ENCODE assay signal across 11 cellular contexts in genomic region chr20:40279390-40279789, GRCh38.
DNase-seq lines count a peak whose midpoint lies in the region; ATAC-seq and TF ChIP-seq lines count a peak whose summit lies in the region.
"Had no signal": no experiment of that assay in that cellular context is flagged by ENCODE, and none has a peak within 500 bp of the region (broad histone marks: within the 10 kb centered on the region; RNA-seq: fewer than 3 reads in every experiment).

No MANE protein-coding gene starts in this region.

- intact Hi-C loops in left ventricle myocardium superior (cut with micrococcal nuclease) (no loop called here), OCI-LY7 (cut with micrococcal nuclease; ENCODE audit: unreplicated experiment) (no loop called here)

- peak; percentile 95 for ATAC-seq in left ventricle myocardium superior
- ATAC-seq in activated naive CD4-positive, alpha-beta T cell treated with anti-CD3 and anti-CD28 coated beads, Interleukin-2, amount 50 U/mL, for 72 hours: no peak

- H3K36me3 Mint-ChIP-seq in activated naive CD4-positive, alpha-beta T cell treated with anti-CD3 and anti-CD28 coated beads, Interleukin-2, amount 50 U/mL, for 72 hours: no peaks in the 10 kb centered on the region

- TF ChIP-seq CTCF in HEK293 (tag by site-specific recombination; IDR thresholded peaks at IDR 0.05): no peak
- TF ChIP-seq CTCF in OCI-LY7 (conservative IDR thresholded peaks at IDR 0.05; ENCODE audit: low read length): no peak

- H3K27ac ChIP-seq in HEK293 (ENCODE audit: extremely low read depth, low read depth, low read length) (no peak overlapping the region), skin epidermis (peak overlapping the region in 13 of 21 experiments; percentile 10 to 83 (median 61)), OCI-LY7 (ENCODE audit: low read depth, low read length, poor library complexity, severe bottlenecking) (no peak overlapping the region)

- H3K9me3 ChIP-seq in HEK293 (ENCODE audit: control insufficient read depth, insufficient read depth, low read depth, low read length): no peaks in the 10 kb centered on the region
- H3K9me3 ChIP-seq in OCI-LY7 (ENCODE audit: low read length): no peaks in the 10 kb centered on the region

- H4K20me1 ChIP-seq in OCI-LY7 (ENCODE audit: insufficient read depth, low read length): no peaks in the 10 kb centered on the region

- POLR2A ChIA-PET in HEK293 (lab: Yijun Ruan, JAX) (interaction anchor here (1.8 kb wide), 1 partner anchor 410 kb away, joined by 5 read pairs; the partner anchor contains the start of gene MAFB), OCI-LY7 (lab: Charles Lee) (interaction anchor here (0.5 kb wide), 1 partner anchor 92 kb away, joined by 3 read pairs; no protein-coding TSS in a partner anchor)

- CTCF ChIA-PET in HEK293 (lab: Yijun Ruan, JAX) (interaction anchor here (0.6 kb wide), 1 partner anchor 598 kb away, joined by 3 read pairs; no protein-coding TSS in a partner anchor), OCI-LY7 (lab: Charles Lee; ENCODE audit: unreplicated experiment) (no interaction called here)

- H3K4me1 ChIP-seq in HEK293 (ENCODE audit: control insufficient read depth, insufficient read depth, low read length) (peaks cover 4% of the 10 kb centered on the region), OCI-LY7 (ENCODE audit: insufficient read depth, low read length, poor library complexity, severe bottlenecking) (no peaks in the 10 kb centered on the region)

- no peak overlapping the region for H3K4me2 ChIP-seq in OCI-LY7 (ENCODE audit: low read length)

- no peak overlapping the region for H2AFZ ChIP-seq in OCI-LY7 (ENCODE audit: low read length)

- no peaks in the 10 kb centered on the region for H3K36me3 ChIP-seq in HEK293 (ENCODE audit: control insufficient read depth in 2 of 2, insufficient read depth in 1 of 2, low read length in 2 of 2)
- no peaks in the 10 kb centered on the region for H3K36me3 ChIP-seq in OCI-LY7 (ENCODE audit: insufficient read depth, low read length)

- no TSS peak for BruUV-seq in OCI-LY7 (replicated peaks; lab: Mats Ljungman, UMichigan)

- no peaks in the 10 kb centered on the region for H3K79me2 ChIP-seq in OCI-LY7 (ENCODE audit: insufficient read depth, low read depth, low read length)

- H3K9me3 Mint-ChIP-seq in activated naive CD4-positive, alpha-beta T cell treated with anti-CD3 and anti-CD28 coated beads, Interleukin-2, amount 50 U/mL, for 72 hours: peaks cover 3 to 4% of the 10 kb centered on the region in 2 donors
- H3K9me3 Mint-ChIP-seq: activated T-cell treated with anti-CD3 and anti-CD28 coated beads, Interleukin-2, amount 50 U/mL, for 24 hours had no signal

- no peak overlapping the region for H3K27ac Mint-ChIP-seq in activated naive CD4-positive, alpha-beta T cell treated with anti-CD3 and anti-CD28 coated beads, Interleukin-2, amount 50 U/mL, for 72 hours
- H3K27ac Mint-ChIP-seq: activated T-cell treated with anti-CD3 and anti-CD28 coated beads, Interleukin-2, amount 50 U/mL, for 24 hours had no signal

- H3K4me3 ChIP-seq in HEK293 (ENCODE audit: low read depth, low read length) (no peak overlapping the region), skin epidermis (no peak overlapping the region), OCI-LY7 (ENCODE audit: low read depth, low read length, poor library complexity, severe bottlenecking) (no peak overlapping the region)
- H3K4me3 ChIP-seq: lung had no signal

- peak; percentile 38 for DNase-seq in T1000 (lab: John Stamatoyannopoulos, UW)
- DNase-seq in left ventricle myocardium superior: no peak
- DNase-seq in T-helper 2 cell: no peak
- DNase-seq in stimulated activated CD4-positive, alpha-beta T cell treated with anti-CD3 and anti-CD28 coated beads, Interleukin-15, amount 100 ng/mL, for 24 hours: no peak
- no peak for DNase-seq in activated naive CD4-positive, alpha-beta T cell treated with anti-CD3 and anti-CD28 coated beads, Interleukin-2, amount 50 U/mL, for 72 hours (ENCODE audit: low spot score in 2 of 2)
- no peak for DNase-seq in OCI-LY7 (ENCODE audit: low spot score)
- DNase-seq: activated T-cell treated with anti-CD3 and anti-CD28 coated beads, Interleukin-2, amount 50 U/mL, for 24 hours; NCI-H1694 treated with DMSO at 0.1 percent for 48 hours had no signal

- H3K9me2 ChIP-seq in OCI-LY7 (ENCODE audit: insufficient read depth, low read length): no peaks in the 10 kb centered on the region

TF ChIP-seq in HEK293, 187 proteins besides CTCF, POLR2A, EP300 and RAD21:
- TF ChIP-seq ZIC2 (tag by site-specific recombination; IDR thresholded peaks at IDR 0.05) (peak; percentile 94), TRIM28 (IDR thresholded peaks at IDR 0.05; ENCODE audit: borderline replicate concordance, low read length) (peak; percentile 71; the same call in 1 of the 2 replicates), SP7 (tag by site-specific recombination; IDR thresholded peaks at IDR 0.05) (peak; percentile 59), ZNF394 (tag by site-specific recombination; IDR thresholded peaks at IDR 0.05; ENCODE audit: borderline replicate concordance) (peak; percentile 66), ZBTB8A (tag by site-specific recombination; IDR thresholded peaks at IDR 0.05) (peak; percentile 75), ZNF664 (tag by site-specific recombination; IDR thresholded peaks at IDR 0.05) (no peak), GLIS1 (tag by site-specific recombination; IDR thresholded peaks at IDR 0.05) (peak; percentile 67), ZBTB7A (tag by site-specific recombination; IDR thresholded peaks at IDR 0.05; ENCODE audit: low read depth) (no peak), RBAK (tag by site-specific recombination; IDR thresholded peaks at IDR 0.05) (no peak), KLF16 (tag by site-specific recombination; IDR thresholded peaks at IDR 0.05) (0 out of 2 replicates have a peak, but pooled peaks have one; percentile 23)

Comparison
In these comparisons a context has a peak if more than half of its experiments do, and no peak if none do; other contexts are left out.
1. H3K27ac ChIP-seq: peak in skin epidermis (13 of 21); none in HEK293 (single experiment) and OCI-LY7 (single experiment).